In the genomic region with DNA sequence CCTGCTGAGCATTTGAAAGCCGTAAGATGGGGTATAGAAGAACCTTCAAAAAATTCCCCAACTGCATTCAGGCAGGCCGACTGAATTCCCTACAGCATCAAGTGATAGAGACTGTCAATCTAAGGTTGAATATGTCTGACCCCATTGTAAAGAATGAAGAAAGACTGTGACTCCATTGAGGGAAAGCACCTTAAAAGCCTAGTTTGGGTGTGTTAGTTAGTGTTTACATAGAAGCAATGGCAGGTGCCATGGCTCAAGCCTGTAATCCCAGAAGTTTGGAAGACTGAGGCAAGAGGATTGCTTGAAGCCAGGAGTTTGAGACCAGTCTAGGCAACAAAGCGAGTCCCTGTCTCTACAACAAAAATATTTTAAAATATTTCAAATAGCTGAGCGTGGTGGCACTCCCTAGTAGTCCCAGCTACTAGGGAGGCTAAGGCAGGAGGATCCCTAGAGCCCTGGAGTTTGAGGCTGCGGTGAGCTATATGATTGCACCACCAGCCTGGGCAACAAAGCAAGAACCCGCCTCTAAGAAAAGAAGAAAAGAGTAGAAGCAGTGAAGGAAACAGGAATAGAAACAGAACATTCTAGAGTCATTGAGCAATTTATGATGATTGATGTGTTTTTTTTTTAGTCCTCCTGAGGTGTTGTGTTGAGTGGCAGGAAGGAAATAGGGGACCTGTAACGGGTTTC, we compare ENCODE assay signal across 1 cellular context.
TF ChIP-seq lines count a peak whose summit lies in the region.

No MANE protein-coding gene starts in this region.

TF ChIP-seq in K562, 482 proteins besides CTCF, POLR2A, EP300 and RAD21 (continued from another document and continues in another):
- TF ChIP-seq, protein P1, sequence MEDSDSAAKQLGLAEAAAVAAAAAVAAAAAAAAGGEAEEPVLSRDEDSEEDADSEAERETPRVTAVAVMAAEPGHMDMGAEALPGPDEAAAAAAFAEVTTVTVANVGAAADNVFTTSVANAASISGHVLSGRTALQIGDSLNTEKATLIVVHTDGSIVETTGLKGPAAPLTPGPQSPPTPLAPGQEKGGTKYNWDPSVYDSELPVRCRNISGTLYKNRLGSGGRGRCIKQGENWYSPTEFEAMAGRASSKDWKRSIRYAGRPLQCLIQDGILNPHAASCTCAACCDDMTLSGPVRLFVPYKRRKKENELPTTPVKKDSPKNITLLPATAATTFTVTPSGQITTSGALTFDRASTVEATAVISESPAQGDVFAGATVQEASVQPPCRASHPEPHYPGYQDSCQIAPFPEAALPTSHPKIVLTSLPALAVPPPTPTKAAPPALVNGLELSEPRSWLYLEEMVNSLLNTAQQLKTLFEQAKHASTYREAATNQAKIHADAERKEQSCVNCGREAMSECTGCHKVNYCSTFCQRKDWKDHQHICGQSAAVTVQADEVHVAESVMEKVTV (CRISPR knock-in tag; IDR thresholded peaks at IDR 0.05), result 0 out of 2 replicates have a peak, but pooled peaks have one; percentile 6
- TF ChIP-seq CBFB (CRISPR knock-in tag; IDR thresholded peaks at IDR 0.05) (no peak), POLR2AphosphoS2 (IDR thresholded peaks at IDR 0.05; ENCODE audit: low read length) (no peak), RBM25 (IDR thresholded peaks at IDR 0.05; ENCODE audit: low read depth, low read length, severe bottlenecking) (no peak), CEBPB (tag; IDR thresholded peaks at IDR 0.05) (peak; percentile 93), KAT2B (IDR thresholded peaks at IDR 0.05; ENCODE audit: low read depth, low read length) (no peak), SMC3 (conservative IDR thresholded peaks at IDR 0.05; ENCODE audit: insufficient read depth, low read depth, low read length) (no peak), JUN (IDR thresholded peaks at IDR 0.05; ENCODE audit: borderline replicate concordance, low read depth, low read length) (no peak), JUN (CRISPR knock-in tag; IDR thresholded peaks at IDR 0.05; ENCODE audit: borderline replicate concordance) (no peak), ZBTB1 (CRISPR knock-in tag; IDR thresholded peaks at IDR 0.05; ENCODE audit: borderline replicate concordance, low read depth) (no peak), KLF6 (CRISPR knock-in tag; IDR thresholded peaks at IDR 0.05; ENCODE audit: borderline replicate concordance) (no peak), NCOA4 (IDR thresholded peaks at IDR 0.05; ENCODE audit: partially characterized antibody) (no peak), PTBP1 (IDR thresholded peaks at IDR 0.05; ENCODE audit: low read depth, low read length) (no peak), ETV6 (IDR thresholded peaks at IDR 0.05; ENCODE audit: borderline replicate concordance in 1 of 2, low read depth in 2 of 2, low read length in 1 of 2) (0 out of 4 replicates have a peak, but pooled peaks of 1 of the 2 experiments have one; percentile 35), ETV6 (CRISPR knock-in tag; IDR thresholded peaks at IDR 0.05; ENCODE audit: borderline replicate concordance) (no peak), ZNF232 (CRISPR knock-in tag; IDR thresholded peaks at IDR 0.05) (no peak), FOXA1 (IDR thresholded peaks at IDR 0.05; ENCODE audit: borderline replicate concordance) (no peak), BRF1 (IDR thresholded peaks at IDR 0.05; ENCODE audit: borderline replicate concordance, extremely low read depth, insufficient read length) (no peak), FOXA3 (CRISPR knock-in tag; conservative IDR thresholded peaks at IDR 0.05 in 1 of 2, IDR thresholded peaks at IDR 0.05 in 1 of 2) (peak; percentile 13 to 17; a peak in 2 of 4 replicates), POU5F1 (IDR thresholded peaks at IDR 0.05; ENCODE audit: borderline replicate concordance, low read depth, low read length, partially characterized antibody) (no peak)
- TF ChIP-seq, protein P2, sequence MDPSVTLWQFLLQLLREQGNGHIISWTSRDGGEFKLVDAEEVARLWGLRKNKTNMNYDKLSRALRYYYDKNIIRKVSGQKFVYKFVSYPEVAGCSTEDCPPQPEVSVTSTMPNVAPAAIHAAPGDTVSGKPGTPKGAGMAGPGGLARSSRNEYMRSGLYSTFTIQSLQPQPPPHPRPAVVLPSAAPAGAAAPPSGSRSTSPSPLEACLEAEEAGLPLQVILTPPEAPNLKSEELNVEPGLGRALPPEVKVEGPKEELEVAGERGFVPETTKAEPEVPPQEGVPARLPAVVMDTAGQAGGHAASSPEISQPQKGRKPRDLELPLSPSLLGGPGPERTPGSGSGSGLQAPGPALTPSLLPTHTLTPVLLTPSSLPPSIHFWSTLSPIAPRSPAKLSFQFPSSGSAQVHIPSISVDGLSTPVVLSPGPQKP (CRISPR knock-in tag; IDR thresholded peaks at IDR 0.05), result no peak
- TF ChIP-seq, protein P3, sequence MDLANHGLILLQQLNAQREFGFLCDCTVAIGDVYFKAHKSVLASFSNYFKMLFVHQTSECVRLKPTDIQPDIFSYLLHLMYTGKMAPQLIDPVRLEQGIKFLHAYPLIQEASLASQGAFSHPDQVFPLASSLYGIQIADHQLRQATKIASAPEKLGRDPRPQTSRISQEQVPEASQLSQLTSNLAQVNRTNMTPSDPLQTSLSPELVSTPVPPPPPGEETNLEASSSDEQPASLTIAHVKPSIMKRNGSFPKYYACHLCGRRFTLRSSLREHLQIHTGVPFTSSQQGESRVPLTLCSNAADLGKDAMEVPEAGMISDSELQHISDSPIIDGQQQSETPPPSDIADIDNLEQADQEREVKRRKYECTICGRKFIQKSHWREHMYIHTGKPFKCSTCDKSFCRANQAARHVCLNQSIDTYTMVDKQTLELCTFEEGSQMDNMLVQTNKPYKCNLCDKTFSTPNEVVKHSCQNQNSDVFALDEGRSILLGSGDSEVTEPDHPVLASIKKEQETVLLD (IDR thresholded peaks at IDR 0.05), result no peak
- TF ChIP-seq, protein P4, sequence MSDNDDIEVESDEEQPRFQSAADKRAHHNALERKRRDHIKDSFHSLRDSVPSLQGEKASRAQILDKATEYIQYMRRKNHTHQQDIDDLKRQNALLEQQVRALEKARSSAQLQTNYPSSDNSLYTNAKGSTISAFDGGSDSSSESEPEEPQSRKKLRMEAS (CRISPR knock-in tag; IDR thresholded peaks at IDR 0.05), result no peak
- TF ChIP-seq, protein P5, sequence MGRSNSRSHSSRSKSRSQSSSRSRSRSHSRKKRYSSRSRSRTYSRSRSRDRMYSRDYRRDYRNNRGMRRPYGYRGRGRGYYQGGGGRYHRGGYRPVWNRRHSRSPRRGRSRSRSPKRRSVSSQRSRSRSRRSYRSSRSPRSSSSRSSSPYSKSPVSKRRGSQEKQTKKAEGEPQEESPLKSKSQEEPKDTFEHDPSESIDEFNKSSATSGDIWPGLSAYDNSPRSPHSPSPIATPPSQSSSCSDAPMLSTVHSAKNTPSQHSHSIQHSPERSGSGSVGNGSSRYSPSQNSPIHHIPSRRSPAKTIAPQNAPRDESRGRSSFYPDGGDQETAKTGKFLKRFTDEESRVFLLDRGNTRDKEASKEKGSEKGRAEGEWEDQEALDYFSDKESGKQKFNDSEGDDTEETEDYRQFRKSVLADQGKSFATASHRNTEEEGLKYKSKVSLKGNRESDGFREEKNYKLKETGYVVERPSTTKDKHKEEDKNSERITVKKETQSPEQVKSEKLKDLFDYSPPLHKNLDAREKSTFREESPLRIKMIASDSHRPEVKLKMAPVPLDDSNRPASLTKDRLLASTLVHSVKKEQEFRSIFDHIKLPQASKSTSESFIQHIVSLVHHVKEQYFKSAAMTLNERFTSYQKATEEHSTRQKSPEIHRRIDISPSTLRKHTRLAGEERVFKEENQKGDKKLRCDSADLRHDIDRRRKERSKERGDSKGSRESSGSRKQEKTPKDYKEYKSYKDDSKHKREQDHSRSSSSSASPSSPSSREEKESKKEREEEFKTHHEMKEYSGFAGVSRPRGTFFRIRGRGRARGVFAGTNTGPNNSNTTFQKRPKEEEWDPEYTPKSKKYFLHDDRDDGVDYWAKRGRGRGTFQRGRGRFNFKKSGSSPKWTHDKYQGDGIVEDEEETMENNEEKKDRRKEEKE (IDR thresholded peaks at IDR 0.05; ENCODE audit: borderline replicate concordance in 1 of 2, control insufficient read depth in 1 of 2, low read depth in 2 of 2, low read length in 1 of 2), result no peak
- TF ChIP-seq, protein P6, sequence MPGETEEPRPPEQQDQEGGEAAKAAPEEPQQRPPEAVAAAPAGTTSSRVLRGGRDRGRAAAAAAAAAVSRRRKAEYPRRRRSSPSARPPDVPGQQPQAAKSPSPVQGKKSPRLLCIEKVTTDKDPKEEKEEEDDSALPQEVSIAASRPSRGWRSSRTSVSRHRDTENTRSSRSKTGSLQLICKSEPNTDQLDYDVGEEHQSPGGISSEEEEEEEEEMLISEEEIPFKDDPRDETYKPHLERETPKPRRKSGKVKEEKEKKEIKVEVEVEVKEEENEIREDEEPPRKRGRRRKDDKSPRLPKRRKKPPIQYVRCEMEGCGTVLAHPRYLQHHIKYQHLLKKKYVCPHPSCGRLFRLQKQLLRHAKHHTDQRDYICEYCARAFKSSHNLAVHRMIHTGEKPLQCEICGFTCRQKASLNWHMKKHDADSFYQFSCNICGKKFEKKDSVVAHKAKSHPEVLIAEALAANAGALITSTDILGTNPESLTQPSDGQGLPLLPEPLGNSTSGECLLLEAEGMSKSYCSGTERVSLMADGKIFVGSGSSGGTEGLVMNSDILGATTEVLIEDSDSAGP (CRISPR knock-in tag; IDR thresholded peaks at IDR 0.05), result no peak
- TF ChIP-seq, protein P7, sequence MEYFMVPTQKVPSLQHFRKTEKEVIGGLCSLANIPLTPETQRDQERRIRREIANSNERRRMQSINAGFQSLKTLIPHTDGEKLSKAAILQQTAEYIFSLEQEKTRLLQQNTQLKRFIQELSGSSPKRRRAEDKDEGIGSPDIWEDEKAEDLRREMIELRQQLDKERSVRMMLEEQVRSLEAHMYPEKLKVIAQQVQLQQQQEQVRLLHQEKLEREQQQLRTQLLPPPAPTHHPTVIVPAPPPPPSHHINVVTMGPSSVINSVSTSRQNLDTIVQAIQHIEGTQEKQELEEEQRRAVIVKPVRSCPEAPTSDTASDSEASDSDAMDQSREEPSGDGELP (CRISPR knock-in tag; IDR thresholded peaks at IDR 0.05; ENCODE audit: borderline replicate concordance), result no peak
- TF ChIP-seq, protein P8, sequence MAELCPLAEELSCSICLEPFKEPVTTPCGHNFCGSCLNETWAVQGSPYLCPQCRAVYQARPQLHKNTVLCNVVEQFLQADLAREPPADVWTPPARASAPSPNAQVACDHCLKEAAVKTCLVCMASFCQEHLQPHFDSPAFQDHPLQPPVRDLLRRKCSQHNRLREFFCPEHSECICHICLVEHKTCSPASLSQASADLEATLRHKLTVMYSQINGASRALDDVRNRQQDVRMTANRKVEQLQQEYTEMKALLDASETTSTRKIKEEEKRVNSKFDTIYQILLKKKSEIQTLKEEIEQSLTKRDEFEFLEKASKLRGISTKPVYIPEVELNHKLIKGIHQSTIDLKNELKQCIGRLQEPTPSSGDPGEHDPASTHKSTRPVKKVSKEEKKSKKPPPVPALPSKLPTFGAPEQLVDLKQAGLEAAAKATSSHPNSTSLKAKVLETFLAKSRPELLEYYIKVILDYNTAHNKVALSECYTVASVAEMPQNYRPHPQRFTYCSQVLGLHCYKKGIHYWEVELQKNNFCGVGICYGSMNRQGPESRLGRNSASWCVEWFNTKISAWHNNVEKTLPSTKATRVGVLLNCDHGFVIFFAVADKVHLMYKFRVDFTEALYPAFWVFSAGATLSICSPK (IDR thresholded peaks at IDR 0.05; ENCODE audit: borderline replicate concordance), result no peak
- TF ChIP-seq, protein P9, sequence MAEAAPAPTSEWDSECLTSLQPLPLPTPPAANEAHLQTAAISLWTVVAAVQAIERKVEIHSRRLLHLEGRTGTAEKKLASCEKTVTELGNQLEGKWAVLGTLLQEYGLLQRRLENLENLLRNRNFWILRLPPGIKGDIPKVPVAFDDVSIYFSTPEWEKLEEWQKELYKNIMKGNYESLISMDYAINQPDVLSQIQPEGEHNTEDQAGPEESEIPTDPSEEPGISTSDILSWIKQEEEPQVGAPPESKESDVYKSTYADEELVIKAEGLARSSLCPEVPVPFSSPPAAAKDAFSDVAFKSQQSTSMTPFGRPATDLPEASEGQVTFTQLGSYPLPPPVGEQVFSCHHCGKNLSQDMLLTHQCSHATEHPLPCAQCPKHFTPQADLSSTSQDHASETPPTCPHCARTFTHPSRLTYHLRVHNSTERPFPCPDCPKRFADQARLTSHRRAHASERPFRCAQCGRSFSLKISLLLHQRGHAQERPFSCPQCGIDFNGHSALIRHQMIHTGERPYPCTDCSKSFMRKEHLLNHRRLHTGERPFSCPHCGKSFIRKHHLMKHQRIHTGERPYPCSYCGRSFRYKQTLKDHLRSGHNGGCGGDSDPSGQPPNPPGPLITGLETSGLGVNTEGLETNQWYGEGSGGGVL (CRISPR knock-in tag; IDR thresholded peaks at IDR 0.05), result no peak
- TF ChIP-seq, protein P10, sequence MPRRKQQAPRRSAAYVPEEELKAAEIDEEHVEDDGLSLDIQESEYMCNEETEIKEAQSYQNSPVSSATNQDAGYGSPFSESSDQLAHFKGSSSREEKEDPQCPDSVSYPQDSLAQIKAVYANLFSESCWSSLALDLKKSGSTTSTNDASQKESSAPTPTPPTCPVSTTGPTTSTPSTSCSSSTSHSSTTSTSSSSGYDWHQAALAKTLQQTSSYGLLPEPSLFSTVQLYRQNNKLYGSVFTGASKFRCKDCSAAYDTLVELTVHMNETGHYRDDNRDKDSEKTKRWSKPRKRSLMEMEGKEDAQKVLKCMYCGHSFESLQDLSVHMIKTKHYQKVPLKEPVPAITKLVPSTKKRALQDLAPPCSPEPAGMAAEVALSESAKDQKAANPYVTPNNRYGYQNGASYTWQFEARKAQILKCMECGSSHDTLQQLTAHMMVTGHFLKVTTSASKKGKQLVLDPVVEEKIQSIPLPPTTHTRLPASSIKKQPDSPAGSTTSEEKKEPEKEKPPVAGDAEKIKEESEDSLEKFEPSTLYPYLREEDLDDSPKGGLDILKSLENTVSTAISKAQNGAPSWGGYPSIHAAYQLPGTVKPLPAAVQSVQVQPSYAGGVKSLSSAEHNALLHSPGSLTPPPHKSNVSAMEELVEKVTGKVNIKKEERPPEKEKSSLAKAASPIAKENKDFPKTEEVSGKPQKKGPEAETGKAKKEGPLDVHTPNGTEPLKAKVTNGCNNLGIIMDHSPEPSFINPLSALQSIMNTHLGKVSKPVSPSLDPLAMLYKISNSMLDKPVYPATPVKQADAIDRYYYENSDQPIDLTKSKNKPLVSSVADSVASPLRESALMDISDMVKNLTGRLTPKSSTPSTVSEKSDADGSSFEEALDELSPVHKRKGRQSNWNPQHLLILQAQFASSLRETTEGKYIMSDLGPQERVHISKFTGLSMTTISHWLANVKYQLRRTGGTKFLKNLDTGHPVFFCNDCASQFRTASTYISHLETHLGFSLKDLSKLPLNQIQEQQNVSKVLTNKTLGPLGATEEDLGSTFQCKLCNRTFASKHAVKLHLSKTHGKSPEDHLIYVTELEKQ (CRISPR knock-in tag; IDR thresholded peaks at IDR 0.05), result no peak
